8 cellular contexts compared by ENCODE assay signal in the genomic region with DNA sequence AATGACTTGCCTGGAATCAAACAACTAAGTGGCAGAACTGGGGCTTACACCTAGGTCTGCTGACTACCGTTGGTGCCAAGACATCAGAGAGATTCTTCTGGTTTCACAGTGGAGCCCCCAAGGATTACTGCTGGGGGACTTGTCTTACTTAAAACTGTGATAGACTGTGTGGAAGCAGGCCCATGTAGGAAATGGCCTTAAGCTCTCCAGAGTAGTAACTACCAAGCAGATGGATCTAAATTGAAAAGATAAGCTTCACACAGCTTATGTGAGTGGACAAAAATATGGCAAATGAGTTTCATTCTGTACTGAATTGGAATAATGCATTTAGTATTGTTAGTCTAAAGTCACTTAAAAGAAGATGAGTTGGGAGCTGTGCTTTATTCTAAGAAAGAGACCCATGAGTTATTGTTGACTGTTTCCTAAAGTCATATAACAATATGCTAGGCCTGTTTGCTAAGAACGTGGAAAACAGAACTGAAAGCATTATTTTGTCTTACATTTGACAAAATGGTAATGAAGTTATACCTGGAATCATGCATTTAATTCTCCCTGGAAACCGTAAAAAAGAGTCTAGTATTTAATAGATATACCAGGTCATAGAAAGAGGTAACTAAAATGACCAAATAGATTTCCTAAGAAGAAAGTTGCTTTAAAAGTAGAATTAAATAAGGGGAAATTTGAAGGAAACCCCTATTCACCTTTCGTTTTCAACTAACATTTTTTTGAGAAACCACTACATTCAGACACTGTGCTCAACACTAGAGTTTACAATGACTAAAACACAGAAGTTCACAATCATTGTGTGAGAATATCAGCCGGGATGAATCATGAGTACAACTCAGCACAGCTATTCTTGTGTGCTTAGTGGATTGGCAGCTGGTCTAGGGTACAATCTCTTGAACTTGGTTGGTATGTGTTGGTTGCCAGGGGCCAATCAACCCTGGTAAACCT. TPM values are rescaled to one million over a fixed set of nuclear protein-coding genes. Genes with fewer than 3 reads are reported as not detected.
A peak's percentile ranks its signal among the peaks of the same experiment; 100 is the strongest.
DNase-seq lines count a peak whose midpoint lies in the region; ATAC-seq, FAIRE-seq and TF ChIP-seq lines count a peak whose summit lies in the region.

No MANE protein-coding gene starts in this region.

- H3K4me1 Mint-ChIP-seq in MCF 10A (ENCODE audit: insufficient read depth, unreplicated experiment): peaks cover 19% of the 10 kb centered on the region
- peaks cover 45% of the 10 kb centered on the region for H3K4me1 Mint-ChIP-seq in activated T-cell treated with anti-CD3 and anti-CD28 coated beads, Interleukin-2, amount 50 U/mL, for 4 hours (ENCODE audit: low read depth)
- H3K4me1 Mint-ChIP-seq in CD4-positive, alpha-beta T cell (ENCODE audit: low read depth): peaks cover 25% of the 10 kb centered on the region

- H3K9me3 Mint-ChIP-seq in MCF 10A (ENCODE audit: unreplicated experiment): no peaks in the 10 kb centered on the region
- H3K9me3 Mint-ChIP-seq in activated T-cell treated with anti-CD3 and anti-CD28 coated beads, Interleukin-2, amount 50 U/mL, for 4 hours: no peaks in the 10 kb centered on the region
- no peaks in the 10 kb centered on the region for H3K9me3 Mint-ChIP-seq in CD4-positive, alpha-beta T cell

- H3K4me1 ChIP-seq in breast epithelium (no peaks in the 10 kb centered on the region), psoas muscle (peaks cover 12% of the 10 kb centered on the region)

- no peaks in the 10 kb centered on the region for H3K36me3 ChIP-seq in breast epithelium
- H3K36me3 ChIP-seq in psoas muscle (ENCODE audit: insufficient read depth in 1 of 2, low read depth in 1 of 2): no peaks in the 10 kb centered on the region

- ATAC-seq in HG03064 (IDR thresholded peaks at IDR 0.05; ENCODE audit: low read depth, unreplicated experiment) (peak; percentile 55), psoas muscle (peak in 3 of 4 donors; percentile 55 to 75 (median 65)), sciatic nerve (no peak)
- ATAC-seq in activated T-cell treated with anti-CD3 and anti-CD28 coated beads, Interleukin-2, amount 50 U/mL, for 4 hours: peak; percentile 93
- ATAC-seq in CD4-positive, alpha-beta T cell (ENCODE audit: poor library complexity): no peak

- H3K27ac Mint-ChIP-seq in MCF 10A (ENCODE audit: low read depth, unreplicated experiment): peak overlapping the region; percentile 19
- H3K27ac Mint-ChIP-seq in CD4-positive, alpha-beta T cell: no peak overlapping the region

- BruUV-seq in MCF 10A (replicated peaks; lab: Mats Ljungman, UMichigan): no TSS peak

- intact Hi-C loops in MCF 10A (cut with micrococcal nuclease): no loop called here
- intact Hi-C loops in breast epithelium (cut with DNase I; ENCODE audit: low total_unique reads): no loop called here
- intact Hi-C loops in psoas muscle (cut with DNase I): no loop called here
- intact Hi-C loops in CD4-positive, alpha-beta T cell (cut with DNase I, micrococcal nuclease): no loop called here
- intact Hi-C loops in sciatic nerve (cut with DNase I): no loop called here

- POLR2A ChIA-PET in MCF 10A (lab: Yijun Ruan, JAX): interaction anchor here (0.7 to 3.4 kb wide), 8 partner anchors 8 to 790 kb away, joined by 3 to 12 read pairs (median 5); no protein-coding TSS in a partner anchor
- POLR2A ChIA-PET in CD4-positive, alpha-beta T cell (lab: Charles Lee): interaction anchor here (1.8 to 1.9 kb wide), 2 partner anchors 14 to 174 kb away, joined by 5 to 8 read pairs; no protein-coding TSS in a partner anchor

- peak; percentile 48 for DNase-seq in MCF 10A (ENCODE audit: unreplicated experiment)
- no peak for DNase-seq in breast epithelium (ENCODE audit: low spot score in 2 of 2)
- no peak for DNase-seq in activated T-cell treated with anti-CD3 and anti-CD28 coated beads, Interleukin-2, amount 50 U/mL, for 4 hours
- DNase-seq in psoas muscle: no peak
- DNase-seq in CD4-positive, alpha-beta T cell: no peak
- DNase-seq in sciatic nerve (ENCODE audit: low spot score): no peak
- DNase-seq in frontal cortex (ENCODE audit: low spot score in 2 of 2): no peak

- no peak overlapping the region for H3K4me3 ChIP-seq in breast epithelium
- H3K4me3 ChIP-seq in psoas muscle: no peak overlapping the region

- TF ChIP-seq POLR2A in breast epithelium (IDR thresholded peaks at IDR 0.05): no peak

- H3K27me3 ChIP-seq in breast epithelium (no peaks in the 10 kb centered on the region), psoas muscle (ENCODE audit: insufficient read depth in 3 of 3, low read length in 2 of 3) (no peaks in the 10 kb centered on the region)
- no peaks in the 10 kb centered on the region for H3K27me3 ChIP-seq in CD4-positive, alpha-beta T cell (ENCODE audit: control insufficient read depth, insufficient read depth, low read length)

- FAIRE-seq in frontal cortex (lab: Jason Lieb, UNC): no peak

- no peaks in the 10 kb centered on the region for H3K27me3 Mint-ChIP-seq in MCF 10A (ENCODE audit: insufficient read depth, unreplicated experiment)
- no peaks in the 10 kb centered on the region for H3K27me3 Mint-ChIP-seq in activated T-cell treated with anti-CD3 and anti-CD28 coated beads, Interleukin-2, amount 50 U/mL, for 4 hours (ENCODE audit: low read depth)
- no peaks in the 10 kb centered on the region for H3K27me3 Mint-ChIP-seq in CD4-positive, alpha-beta T cell

- no peaks in the 10 kb centered on the region for H3K9me3 ChIP-seq in breast epithelium
- no peaks in the 10 kb centered on the region for H3K9me3 ChIP-seq in psoas muscle
- no peaks in the 10 kb centered on the region for H3K9me3 ChIP-seq in CD4-positive, alpha-beta T cell (ENCODE audit: control insufficient read depth, low read length)

- TF ChIP-seq CTCF in MCF 10A (IDR thresholded peaks at IDR 0.05; ENCODE audit: unreplicated experiment) (no peak), breast epithelium (IDR thresholded peaks at IDR 0.05) (no peak), psoas muscle (IDR thresholded peaks at IDR 0.05) (no peak)
- TF ChIP-seq CTCF in CD4-positive, alpha-beta T cell (IDR thresholded peaks at IDR 0.05): no peak

- 64 to 77% (median 77%) methylated on average over 5 of the region's 5 CpGs for WGBS in psoas muscle, 3 donors

- CTCF ChIA-PET in MCF 10A (lab: Yijun Ruan, JAX): interaction anchor here (0.6 to 1.1 kb wide), 4 partner anchors 26 to 356 kb away, joined by 3 read pairs; no protein-coding TSS in a partner anchor
- CTCF ChIA-PET in CD4-positive, alpha-beta T cell (lab: Charles Lee): no interaction called here

- H3K27ac ChIP-seq in breast epithelium (no peak overlapping the region), psoas muscle (no peak overlapping the region)
- H3K27ac ChIP-seq in CD4-positive, alpha-beta T cell (ENCODE audit: low read depth, low read length): no peak overlapping the region

- H3K4me3 Mint-ChIP-seq in MCF 10A (ENCODE audit: unreplicated experiment): no peak overlapping the region
- no peak overlapping the region for H3K4me3 Mint-ChIP-seq in activated T-cell treated with anti-CD3 and anti-CD28 coated beads, Interleukin-2, amount 50 U/mL, for 4 hours
- H3K4me3 Mint-ChIP-seq in CD4-positive, alpha-beta T cell: no peak overlapping the region

- H3K36me3 Mint-ChIP-seq in MCF 10A (ENCODE audit: insufficient read depth, unreplicated experiment): no peaks in the 10 kb centered on the region
- H3K36me3 Mint-ChIP-seq in activated T-cell treated with anti-CD3 and anti-CD28 coated beads, Interleukin-2, amount 50 U/mL, for 4 hours (ENCODE audit: insufficient read depth): no peaks in the 10 kb centered on the region
- H3K36me3 Mint-ChIP-seq in CD4-positive, alpha-beta T cell (ENCODE audit: low read depth): no peaks in the 10 kb centered on the region

RNA-seq across cellular contexts. Expression of a gene that starts 13.0 kb away (rescaled TPM):
- total RNA-seq in MCF 10A (2022) (106 and 114 TPM in 2 replicates), breast epithelium (10 to 100 TPM; 20.8 to 32.2 (median 22.0) TPM), psoas muscle (10 to 100 TPM; 29.4 to 58.5 (median 47.7) TPM), sciatic nerve (26.3 TPM), frontal cortex (106 TPM)
- 10 to 100 TPM; 64.4 to 74.1 (median 68.0) TPM for total RNA-seq in activated T-cell treated with anti-CD3 and anti-CD28 coated beads, Interleukin-2, amount 50 U/mL, for 4 hours
- polyA plus RNA-seq in psoas muscle: 10 to 100 TPM; 21.1 to 62.7 (median 48.5) TPM
- total RNA-seq in CD4-positive, alpha-beta T cell: 10 to 100 TPM; 48.5 to 49.8 TPM

RNA-seq across cellular contexts. Expression of a gene that starts 34.4 kb away (rescaled TPM):
- total RNA-seq in MCF 10A (2022) (24.2 and 29.3 TPM in 2 replicates), breast epithelium (10 to 100 TPM; 12.8 to 25.5 (median 23.3) TPM), psoas muscle (10 to 100 TPM in 1 of 4 donors, 1 to 10 TPM in 3; 6.2 to 10.2 (median 7.1) TPM), sciatic nerve (11.9 TPM), frontal cortex (47.7 TPM)
- 10 to 100 TPM; 30.7 to 32.6 (median 30.8) TPM for total RNA-seq in activated T-cell treated with anti-CD3 and anti-CD28 coated beads, Interleukin-2, amount 50 U/mL, for 4 hours
- 10 to 100 TPM in 2 of 3 donors, 1 to 10 TPM in 1; 7.1 to 18.6 (median 16.3) TPM for polyA plus RNA-seq in psoas muscle
- total RNA-seq in CD4-positive, alpha-beta T cell: 1 to 10 TPM; 6.2 to 6.7 TPM

Comparison
In these comparisons a context has a peak if more than half of its experiments do, and no peak if none do; other contexts are left out.
1. ATAC-seq: peak in HG03064 (single experiment), activated T-cell treated with anti-CD3 and anti-CD28 coated beads, Interleukin-2, amount 50 U/mL, for 4 hours (2 of 2) and psoas muscle (3 of 4); none in CD4-positive, alpha-beta T cell (single experiment) and sciatic nerve (single experiment).